Comparison of ENCODE assay signal across 15 cellular contexts in genomic region chr12:91704446-91704845, GRCh38.
A peak's percentile ranks its signal among the peaks of the same experiment; 100 is the strongest.
DNase-seq lines count a peak whose midpoint lies in the region; ATAC-seq, FAIRE-seq and TF ChIP-seq lines count a peak whose summit lies in the region.
"Had no signal": no experiment of that assay in that cellular context is flagged by ENCODE, and none has a peak within 500 bp of the region (broad histone marks: within the 10 kb centered on the region; RNA-seq: fewer than 3 reads in every experiment).

No MANE protein-coding gene starts in this region.

- H3K4me3 ChIP-seq in bronchial epithelial cell (ENCODE audit: low read depth, low read length) (no peak overlapping the region), esophagus squamous epithelium (no peak overlapping the region)
- H3K4me3 ChIP-seq: GM12878, thyroid gland had no signal

- intact Hi-C loops in esophagus squamous epithelium (cut with DNase I), result no loop called here

- peaks cover 10% of the 10 kb centered on the region for H3K4me1 Mint-ChIP-seq in nephron
- H3K4me1 Mint-ChIP-seq: CD8-positive, alpha-beta memory T cell had no signal

- no peak for TF ChIP-seq POLR2A in esophagus squamous epithelium (IDR thresholded peaks at IDR 0.05)

- no peak for FAIRE-seq in bronchial epithelial cell (lab: Jason Lieb, UNC)
- FAIRE-seq: GM12878, small intestine had no signal

- H3K9me3 Mint-ChIP-seq in nephron, result peaks cover 4% of the 10 kb centered on the region

- H3K27me3 Mint-ChIP-seq in nephron (ENCODE audit: low read depth), result peaks cover 3% of the 10 kb centered on the region

- 31 to 37% methylated on average over 2 of the region's 2 CpGs for WGBS in esophagus squamous epithelium, 2 donors

- H3K36me3 ChIP-seq in bronchial epithelial cell (ENCODE audit: control insufficient read depth, insufficient read depth, low read length), result no peaks in the 10 kb centered on the region
- no peaks in the 10 kb centered on the region for H3K36me3 ChIP-seq in esophagus squamous epithelium
- H3K36me3 ChIP-seq: thyroid gland had no signal

- peaks cover 0 to 5% (median 0%) of the 10 kb centered on the region in 3 donors for H3K4me1 ChIP-seq in esophagus squamous epithelium

- DNase-seq in HS-27A (ENCODE audit: low read depth) (peak; percentile 38), NCI-H2227 (lab: John Stamatoyannopoulos, UW; ENCODE audit: unreplicated experiment) (peak; percentile 40), bronchial epithelial cell (ENCODE audit: low read depth) (peak; percentile 83), NCI-H2107 (lab: John Stamatoyannopoulos, UW) (no peak), esophagus squamous epithelium (lab: John Stamatoyannopoulos, UW) (no peak)
- no peak for DNase-seq in NK-92 treated with Interleukin-12 subunit alpha and Interleukin-12 subunit beta, amount 100 ng/mL, for 24 hours (lab: John Stamatoyannopoulos, UW)
- DNase-seq: activated T-cell treated with anti-CD3 and anti-CD28 coated beads for 4 hours; anterior cingulate cortex; CD8-positive, alpha-beta memory T cell; naive thymus-derived CD8-positive, alpha-beta T cell; small intestine; thyroid gland had no signal

- H3K27ac ChIP-seq in esophagus squamous epithelium, result no peak overlapping the region
- H3K27ac ChIP-seq: thyroid gland had no signal

- no peak overlapping the region for H3K4me3 Mint-ChIP-seq in nephron
- H3K4me3 Mint-ChIP-seq: CD8-positive, alpha-beta memory T cell; naive thymus-derived CD8-positive, alpha-beta T cell had no signal

- no peak for ATAC-seq in GM21526 (IDR thresholded peaks at IDR 0.05; ENCODE audit: low FRiP score, unreplicated experiment)
- ATAC-seq: GM12878; naive thymus-derived CD8-positive, alpha-beta T cell had no signal

- H3K36me3 Mint-ChIP-seq in nephron (ENCODE audit: low read depth), result no peaks in the 10 kb centered on the region

- no peaks in the 10 kb centered on the region for H3K27me3 ChIP-seq in bronchial epithelial cell (ENCODE audit: control insufficient read depth, insufficient read depth, low read length)
- H3K27me3 ChIP-seq in esophagus squamous epithelium, result no peaks in the 10 kb centered on the region
- H3K27me3 ChIP-seq: thyroid gland had no signal

- H3K27ac Mint-ChIP-seq in nephron, result peak overlapping the region; percentile 10 to 68 (median 35)
- H3K27ac Mint-ChIP-seq: CD8-positive, alpha-beta memory T cell; naive thymus-derived CD8-positive, alpha-beta T cell had no signal

- no peaks in the 10 kb centered on the region for H3K9me3 ChIP-seq in esophagus squamous epithelium
- H3K9me3 ChIP-seq: thyroid gland had no signal

- TF ChIP-seq CTCF in bronchial epithelial cell (IDR thresholded peaks at IDR 0.05; ENCODE audit: insufficient read depth, low read length, severe bottlenecking) (no peak), nephron (IDR thresholded peaks at IDR 0.05; ENCODE audit: unreplicated experiment in 3 of 3) (no peak), esophagus squamous epithelium (IDR thresholded peaks at IDR 0.05) (no peak)

Comparison
In these comparisons a context has a peak if more than half of its experiments do, and no peak if none do; other contexts are left out.
1. DNase-seq: peak in HS-27A (single experiment), NCI-H2227 (single experiment) and bronchial epithelial cell (single experiment); none in NCI-H2107 (single experiment), esophagus squamous epithelium (single experiment) and NK-92 treated with Interleukin-12 subunit alpha and Interleukin-12 subunit beta, amount 100 ng/mL, for 24 hours (single experiment).